20 cellular contexts compared by ENCODE assay signal in the genomic region with DNA sequence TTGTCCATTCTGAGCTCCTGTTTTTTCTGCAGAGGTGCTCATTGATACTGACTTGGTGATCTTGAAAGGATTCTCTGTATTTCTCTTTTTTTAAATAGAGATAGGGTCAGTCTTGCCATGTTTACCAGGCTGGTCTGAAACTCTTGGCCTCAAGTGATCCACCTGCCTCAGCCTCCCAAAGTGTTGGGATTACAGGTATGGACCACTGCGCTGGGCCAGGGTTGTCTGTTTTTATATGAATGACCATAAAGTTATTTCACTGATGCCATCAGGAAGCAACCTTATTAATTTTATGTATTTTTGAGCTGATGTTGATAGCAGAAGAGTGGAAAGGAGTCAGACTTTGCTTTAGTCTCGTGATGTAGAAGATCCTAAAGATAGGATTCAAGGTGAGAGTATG. TPM values are rescaled to one million over a fixed set of nuclear protein-coding genes. Genes with fewer than 3 reads are reported as not detected.
DNase-seq lines count a peak whose midpoint lies in the region; ATAC-seq and TF ChIP-seq lines count a peak whose summit lies in the region.
"Had no signal": no experiment of that assay in that cellular context is flagged by ENCODE, and none has a peak within 500 bp of the region (broad histone marks: within the 10 kb centered on the region; RNA-seq: fewer than 3 reads in every experiment).

No MANE protein-coding gene starts in this region.

- H3K36me3 Mint-ChIP-seq in activated T-cell treated with anti-CD3 and anti-CD28 coated beads, Interleukin-2, amount 50 U/mL, for 24 hours (ENCODE audit: low read depth): no peaks in the 10 kb centered on the region
- no peaks in the 10 kb centered on the region for H3K36me3 Mint-ChIP-seq in activated T-cell treated with anti-CD3 and anti-CD28 coated beads, Interleukin-2, amount 50 U/mL, for 72 hours (ENCODE audit: insufficient read depth in 2 of 2)
- H3K36me3 Mint-ChIP-seq in chondrocyte (ENCODE audit: low read depth): no peaks in the 10 kb centered on the region
- H3K36me3 Mint-ChIP-seq: CD8-positive, alpha-beta T cell had no signal

- no peaks in the 10 kb centered on the region for H3K36me3 ChIP-seq in suprapubic skin
- H3K36me3 ChIP-seq: BLaER1 treated with 17β-estradiol and CSF1 and Interleukin-3, amounts not matched to agents 10 nM and 100 nM had no signal

- no peaks in the 10 kb centered on the region for H3K27me3 Mint-ChIP-seq in activated T-cell treated with anti-CD3 and anti-CD28 coated beads, Interleukin-2, amount 50 U/mL, for 24 hours
- peaks cover 6% of the 10 kb centered on the region for H3K27me3 Mint-ChIP-seq in activated T-cell treated with anti-CD3 and anti-CD28 coated beads, Interleukin-2, amount 50 U/mL, for 72 hours (ENCODE audit: low read depth)
- peaks cover 11% of the 10 kb centered on the region for H3K27me3 Mint-ChIP-seq in chondrocyte (ENCODE audit: low read depth)
- H3K27me3 Mint-ChIP-seq: B cell had no signal

- peaks cover 3% of the 10 kb centered on the region for H3K4me1 Mint-ChIP-seq in activated T-cell treated with anti-CD3 and anti-CD28 coated beads, Interleukin-2, amount 50 U/mL, for 24 hours (ENCODE audit: low read depth)
- H3K4me1 Mint-ChIP-seq in activated T-cell treated with anti-CD3 and anti-CD28 coated beads, Interleukin-2, amount 50 U/mL, for 72 hours (ENCODE audit: low read depth): peaks cover 5% of the 10 kb centered on the region
- H3K4me1 Mint-ChIP-seq in chondrocyte (ENCODE audit: low read depth): no peaks in the 10 kb centered on the region

- no peaks in the 10 kb centered on the region for H3K9me3 ChIP-seq in suprapubic skin
- H3K9me3 ChIP-seq: BLaER1 treated with 17β-estradiol and CSF1 and Interleukin-3, amounts not matched to agents 10 nM and 100 nM had no signal

- TF ChIP-seq CTCF in chondrocyte (IDR thresholded peaks at IDR 0.05): no peak
- no peak for TF ChIP-seq CTCF in suprapubic skin (IDR thresholded peaks at IDR 0.05)

- H3K27me3 ChIP-seq in suprapubic skin: no peaks in the 10 kb centered on the region
- H3K27me3 ChIP-seq: BLaER1 treated with 17β-estradiol and CSF1 and Interleukin-3, amounts not matched to agents 10 nM and 100 nM had no signal

- peak; percentile 11 for DNase-seq in activated T-cell treated with anti-CD3 and anti-CD28 coated beads, Interleukin-2, amount 50 U/mL, for 24 hours
- DNase-seq in activated T-cell treated with anti-CD3 and anti-CD28 coated beads, Interleukin-2, amount 50 U/mL, for 72 hours: no peak
- DNase-seq in chondrocyte (ENCODE audit: low spot score): peak; percentile 50
- DNase-seq in posterior vena cava (ENCODE audit: low spot score): peak; percentile 45
- DNase-seq in suprapubic skin (ENCODE audit: low spot score in 2 of 2): peak; percentile 52 to 56
- DNase-seq in NCI-H2227 (lab: John Stamatoyannopoulos, UW; ENCODE audit: unreplicated experiment): no peak
- DNase-seq in A172 (ENCODE audit: low spot score): no peak
- no peak for DNase-seq in MV-4-11 (lab: John Stamatoyannopoulos, UW)
- DNase-seq: Calu3; CD8-positive, alpha-beta T cell; DMS79 treated with DMSO at 0.1 percent for 48 hours; GF-D8; GOT3; H7; HFFc6 had no signal

- no peak for ATAC-seq in activated T-cell treated with anti-CD3 and anti-CD28 coated beads, Interleukin-2, amount 50 U/mL, for 72 hours (replicated peaks in 1 of 2)
- ATAC-seq: CD8-positive, alpha-beta T cell; HCT116; HepG2 had no signal

- H3K4me3 ChIP-seq in suprapubic skin: no peak overlapping the region
- H3K4me3 ChIP-seq: BLaER1 treated with 17β-estradiol and CSF1 and Interleukin-3, amounts not matched to agents 10 nM and 100 nM had no signal

- WGBS in suprapubic skin: 95% methylated on average over 2 of the region's 2 CpGs

- no peak overlapping the region for H3K27ac ChIP-seq in suprapubic skin
- H3K27ac ChIP-seq: 22Rv1; BLaER1 treated with 17β-estradiol and CSF1 and Interleukin-3, amounts not matched to agents 10 nM and 100 nM had no signal

- no peak for TF ChIP-seq EP300 in suprapubic skin (IDR thresholded peaks at IDR 0.05)

- H3K4me1 ChIP-seq in suprapubic skin: no peaks in the 10 kb centered on the region

- H3K4me3 Mint-ChIP-seq in activated T-cell treated with anti-CD3 and anti-CD28 coated beads, Interleukin-2, amount 50 U/mL, for 24 hours: no peak overlapping the region
- no peak overlapping the region for H3K4me3 Mint-ChIP-seq in activated T-cell treated with anti-CD3 and anti-CD28 coated beads, Interleukin-2, amount 50 U/mL, for 72 hours
- H3K4me3 Mint-ChIP-seq in chondrocyte (ENCODE audit: unreplicated experiment): no peak overlapping the region
- H3K4me3 Mint-ChIP-seq: B cell; CD8-positive, alpha-beta T cell; HFFc6 had no signal

- H3K27ac Mint-ChIP-seq in activated T-cell treated with anti-CD3 and anti-CD28 coated beads, Interleukin-2, amount 50 U/mL, for 24 hours: no peak overlapping the region
- H3K27ac Mint-ChIP-seq in activated T-cell treated with anti-CD3 and anti-CD28 coated beads, Interleukin-2, amount 50 U/mL, for 72 hours: no peak overlapping the region
- no peak overlapping the region for H3K27ac Mint-ChIP-seq in chondrocyte (ENCODE audit: unreplicated experiment)
- H3K27ac Mint-ChIP-seq: B cell; CD8-positive, alpha-beta T cell; HFFc6 had no signal

- TF ChIP-seq POLR2A in suprapubic skin (IDR thresholded peaks at IDR 0.05): no peak

- intact Hi-C loops in posterior vena cava (cut with DNase I): no loop called here

- H3K9me3 Mint-ChIP-seq in activated T-cell treated with anti-CD3 and anti-CD28 coated beads, Interleukin-2, amount 50 U/mL, for 24 hours: no peaks in the 10 kb centered on the region
- no peaks in the 10 kb centered on the region for H3K9me3 Mint-ChIP-seq in activated T-cell treated with anti-CD3 and anti-CD28 coated beads, Interleukin-2, amount 50 U/mL, for 72 hours
- H3K9me3 Mint-ChIP-seq in chondrocyte (ENCODE audit: low read depth): no peaks in the 10 kb centered on the region
- H3K9me3 Mint-ChIP-seq: CD8-positive, alpha-beta T cell; HFFc6 had no signal

RNA-seq across cellular contexts. Expression of a gene that starts 35.7 kb away (rescaled TPM):
- 100 to 1,000 TPM; 112 to 125 TPM for total RNA-seq in activated T-cell treated with anti-CD3 and anti-CD28 coated beads, Interleukin-2, amount 50 U/mL, for 72 hours
- 77.1 to 88.6 TPM (median 82.8 TPM) in 3 replicates for total RNA-seq in chondrocyte
- total RNA-seq in posterior vena cava: 10 to 100 TPM; 59.6 to 62.0 TPM
- 100 to 1,000 TPM in 1 of 4 donors, 10 to 100 TPM in 3; 76.3 to 105 (median 85.7) TPM for total RNA-seq in suprapubic skin
- total RNA-seq in A172 (2014; rRNA removed; shearing (Covaris generic)): 120 and 133 TPM in 2 replicates

Comparison
In these comparisons a context has a peak if more than half of its experiments do, and no peak if none do; other contexts are left out.
1. DNase-seq: peak in activated T-cell treated with anti-CD3 and anti-CD28 coated beads, Interleukin-2, amount 50 U/mL, for 24 hours (single experiment), chondrocyte (single experiment), posterior vena cava (single experiment) and suprapubic skin (2 of 2); none in activated T-cell treated with anti-CD3 and anti-CD28 coated beads, Interleukin-2, amount 50 U/mL, for 72 hours (0 of 2), NCI-H2227 (single experiment), A172 (single experiment) and MV-4-11 (single experiment).